Comparison of ENCODE assay signal across 1 cellular context in the genomic region with DNA sequence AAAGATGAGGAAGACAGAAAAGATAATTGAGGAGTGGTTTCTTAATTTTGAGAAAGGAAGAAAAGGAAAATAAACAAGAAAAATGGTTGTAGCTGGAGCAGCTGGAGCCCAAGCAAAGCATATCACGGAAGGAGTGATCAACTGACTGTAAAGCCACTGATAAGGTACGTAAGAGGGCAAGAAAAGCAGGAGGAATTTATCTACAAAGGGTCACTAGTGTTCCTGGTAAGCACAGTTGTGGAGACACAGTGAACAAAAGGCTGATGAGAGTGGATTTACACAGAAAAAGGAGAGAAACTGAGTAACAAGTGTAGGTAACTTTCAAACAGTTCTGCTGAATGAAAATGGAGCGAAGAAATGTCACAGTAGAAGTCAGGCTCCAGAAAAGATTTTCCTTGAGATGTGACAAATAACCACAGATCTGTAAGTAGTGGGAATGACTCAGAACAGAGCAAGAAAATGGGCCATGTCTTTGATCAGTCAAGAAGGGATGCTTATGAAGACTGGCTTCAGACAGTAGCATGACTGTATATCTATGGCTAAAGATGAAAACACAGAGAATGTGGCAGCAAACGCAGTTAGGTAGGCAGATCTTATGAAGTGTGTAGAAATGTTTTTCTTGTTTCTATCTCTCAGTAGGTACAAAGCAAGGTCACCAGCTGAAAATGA.
TF ChIP-seq lines count a peak whose summit lies in the region.

No MANE protein-coding gene starts in this region.

TF ChIP-seq in HepG2, 621 proteins besides CTCF, POLR2A, EP300 and RAD21:
- TF ChIP-seq ZNF207 (IDR thresholded peaks at IDR 0.05; ENCODE audit: borderline replicate concordance) = no peak
- no peak for TF ChIP-seq NFYC (CRISPR knock-in tag; IDR thresholded peaks at IDR 0.05)
- no peak for TF ChIP-seq ZNF232 (CRISPR knock-in tag; IDR thresholded peaks at IDR 0.05; ENCODE audit: borderline replicate concordance)
- no peak for TF ChIP-seq NKX3-1 (CRISPR knock-in tag; IDR thresholded peaks at IDR 0.05)
- no peak for TF ChIP-seq GFI1 (CRISPR knock-in tag; IDR thresholded peaks at IDR 0.05; ENCODE audit: borderline replicate concordance)
- TF ChIP-seq ZNF333 (CRISPR knock-in tag; IDR thresholded peaks at IDR 0.05; ENCODE audit: borderline replicate concordance) = no peak
- TF ChIP-seq ATAD3A (CRISPR knock-in tag; IDR thresholded peaks at IDR 0.05) = no peak
- TF ChIP-seq ZNF550 (CRISPR knock-in tag; IDR thresholded peaks at IDR 0.05; ENCODE audit: borderline replicate concordance) = no peak
- TF ChIP-seq ZNF136 (CRISPR knock-in tag; IDR thresholded peaks at IDR 0.05; ENCODE audit: low read depth) = no peak
- TF ChIP-seq SP140L (CRISPR knock-in tag; IDR thresholded peaks at IDR 0.05; ENCODE audit: borderline replicate concordance) = no peak
